20 cellular contexts compared by ENCODE assay signal in the genomic region with DNA sequence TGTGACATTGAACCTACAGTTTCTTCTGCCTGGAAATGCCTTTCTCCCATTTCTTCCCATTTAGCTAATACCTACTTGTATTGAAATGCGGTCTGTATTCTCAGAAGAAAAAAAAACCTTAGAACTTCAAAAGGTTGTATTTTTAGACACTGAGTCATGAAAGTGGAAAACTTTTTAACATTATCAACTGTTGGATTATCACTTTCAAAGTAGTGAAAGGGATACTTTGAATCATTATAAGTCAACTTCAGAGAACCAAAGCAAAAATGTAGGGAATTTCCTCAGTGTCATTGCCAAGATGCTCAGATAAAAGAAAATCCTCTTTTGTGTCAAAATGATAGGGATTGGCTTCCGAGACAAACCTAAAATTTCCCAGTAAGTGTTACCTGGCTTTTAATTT. TPM values are rescaled to one million over a fixed set of nuclear protein-coding genes. Genes with fewer than 3 reads are reported as not detected.
DNase-seq lines count a peak whose midpoint lies in the region; ATAC-seq, FAIRE-seq and TF ChIP-seq lines count a peak whose summit lies in the region.
"Had no signal": no experiment of that assay in that cellular context is flagged by ENCODE, and none has a peak within 500 bp of the region (broad histone marks: within the 10 kb centered on the region; RNA-seq: fewer than 3 reads in every experiment).

No MANE protein-coding gene starts in this region.

- H4K20me1 ChIP-seq in keratinocyte (ENCODE audit: control insufficient read depth, extremely low read depth, insufficient read depth, low read length) = no peaks in the 10 kb centered on the region

- no peak overlapping the region for H3K9ac ChIP-seq in keratinocyte (ENCODE audit: control insufficient read depth, extremely low read depth, insufficient read depth, low read length)

- TF ChIP-seq CTCF in A549 (IDR thresholded peaks at IDR 0.05) (no peak), keratinocyte (optimal IDR thresholded peaks at IDR 0.05 in 1 of 3, IDR thresholded peaks at IDR 0.05 in 1 of 3, conservative IDR thresholded peaks at IDR 0.05 in 1 of 3; ENCODE audit: extremely low read depth in 1 of 3, insufficient read depth in 2 of 3, low read length in 3 of 3) (no peak)

- H3K4me1 ChIP-seq in A549 = peaks cover 10% of the 10 kb centered on the region; the same call in 2 of the 3 replicates
- H3K4me1 ChIP-seq in keratinocyte (ENCODE audit: control insufficient read depth, extremely low read depth, insufficient read depth, low read length) = peaks cover 37% of the 10 kb centered on the region

- peaks cover 4% of the 10 kb centered on the region for H3K4me1 Mint-ChIP-seq in activated T-helper 17 cell treated with anti-CD3 and anti-CD28 coated beads, Interleukin-2, amount 50 U/mL, for 72 hours

- H3K4me3 ChIP-seq in A549 (no peak overlapping the region), keratinocyte (ENCODE audit: control insufficient read depth in 2 of 3, extremely low read depth in 1 of 3, insufficient read depth in 2 of 3, low read depth in 1 of 3, low read length in 3 of 3) (no peak overlapping the region)
- H3K4me3 ChIP-seq: K562 had no signal

- no peaks in the 10 kb centered on the region for H3K79me2 ChIP-seq in keratinocyte (ENCODE audit: control insufficient read depth, insufficient read depth, low read length)

- no peaks in the 10 kb centered on the region for H3K9me1 ChIP-seq in keratinocyte (ENCODE audit: control insufficient read depth, extremely low read depth, insufficient read depth, low read length)

- no peak for DNase-seq in A549 (ENCODE audit: low read depth in 1 of 2, low spot score in 1 of 2)
- peak; percentile 26 for DNase-seq in HCEC 1CT
- no peak for DNase-seq in keratinocyte (ENCODE audit: low read depth, low spot score)
- no peak for DNase-seq in NCI-H1436 treated with DMSO at 0.1 percent for 48 hours (lab: John Stamatoyannopoulos, UW)
- DNase-seq in activated CD4-positive, CD25-positive, alpha-beta regulatory T cell (lab: John Stamatoyannopoulos, UW) = no peak
- DNase-seq: activated naive CD8-positive, alpha-beta T cell treated with anti-CD3 and anti-CD28 coated beads, Interleukin-2, amount 10 ng/mL, durations not matched to agents 7 days and 5 days; CD4-positive, alpha-beta T cell; dermis blood vessel endothelial cell; DMS53; NCI-H1092; NCI-H2081; NCI-H524; retina had no signal

- TF ChIP-seq RAD21 in A549 (conservative IDR thresholded peaks at IDR 0.05 in 1 of 2, IDR thresholded peaks at IDR 0.05 in 1 of 2) = no peak

- FAIRE-seq in A549 (lab: Jason Lieb, UNC) = no peak
- no peak for FAIRE-seq in keratinocyte (lab: Jason Lieb, UNC)
- FAIRE-seq: K562 had no signal

- H3K9me3 Mint-ChIP-seq in activated T-helper 17 cell treated with anti-CD3 and anti-CD28 coated beads, Interleukin-2, amount 50 U/mL, for 72 hours = no peaks in the 10 kb centered on the region
- H3K9me3 Mint-ChIP-seq: activated naive CD8-positive, alpha-beta T cell treated with anti-CD3 and anti-CD28 coated beads, Interleukin-2, amount 10 ng/mL, durations not matched to agents 7 days and 5 days; CD4-positive, alpha-beta T cell; stimulated activated effector memory CD8-positive, alpha-beta T cell treated with anti-CD3 and anti-CD28 coated beads, Interleukin-12 subunit alpha, Interleukin-12 subunit beta, amount 100 ng/mL, for 72 hours had no signal

- peak overlapping the region in 1 of 2 experiments; percentile 57; a peak in 1 of 6 replicates for H3K27ac ChIP-seq in A549
- H3K27ac ChIP-seq in keratinocyte (ENCODE audit: control insufficient read depth, insufficient read depth, low read length) = peak overlapping the region; percentile 29
- H3K27ac ChIP-seq: HL-60 had no signal

- H3K36me3 Mint-ChIP-seq in activated T-helper 17 cell treated with anti-CD3 and anti-CD28 coated beads, Interleukin-2, amount 50 U/mL, for 72 hours (ENCODE audit: low read depth) = no peaks in the 10 kb centered on the region
- H3K36me3 Mint-ChIP-seq: stimulated activated effector memory CD8-positive, alpha-beta T cell treated with anti-CD3 and anti-CD28 coated beads, Interleukin-12 subunit alpha, Interleukin-12 subunit beta, amount 100 ng/mL, for 72 hours had no signal

- dilution Hi-C loops in keratinocyte (cut with MboI; ENCODE audit: extremely low pct_ligation_motif_present, low sequenced_read_pairs) = no loop called here

- no peak overlapping the region for H2AFZ ChIP-seq in keratinocyte (ENCODE audit: control insufficient read depth, low read length)

- peak overlapping the region; percentile 19 for H3K4me2 ChIP-seq in A549
- peak overlapping the region; percentile 20 for H3K4me2 ChIP-seq in keratinocyte (ENCODE audit: control insufficient read depth, extremely low read depth, insufficient read depth, low read depth, low read length)

- POLR2A ChIA-PET in A549 (lab: Yijun Ruan, JAX) = no interaction called here

- H3K4me3 Mint-ChIP-seq in activated T-helper 17 cell treated with anti-CD3 and anti-CD28 coated beads, Interleukin-2, amount 50 U/mL, for 72 hours = no peak overlapping the region
- H3K4me3 Mint-ChIP-seq: activated naive CD8-positive, alpha-beta T cell treated with anti-CD3 and anti-CD28 coated beads, Interleukin-2, amount 10 ng/mL, durations not matched to agents 7 days and 5 days; CD4-positive, alpha-beta T cell; stimulated activated effector memory CD8-positive, alpha-beta T cell treated with anti-CD3 and anti-CD28 coated beads, Interleukin-12 subunit alpha, Interleukin-12 subunit beta, amount 100 ng/mL, for 72 hours had no signal

- no peaks in the 10 kb centered on the region for H3K9me3 ChIP-seq in A549
- H3K9me3 ChIP-seq in keratinocyte (ENCODE audit: control insufficient read depth, low read depth, low read length) = no peaks in the 10 kb centered on the region

- 34% methylated on average over 2 of the region's 2 CpGs for WGBS in A549 (ENCODE audit: missing lambda C conversion rate)

- TF ChIP-seq EP300 in A549 (IDR thresholded peaks at IDR 0.05) = no peak

- CTCF ChIA-PET in A549 (lab: Yijun Ruan, JAX) = no interaction called here

- no peaks in the 10 kb centered on the region for H3K36me3 ChIP-seq in keratinocyte (ENCODE audit: control insufficient read depth in 2 of 2, extremely low read depth in 1 of 2, insufficient read depth in 2 of 2, low read length in 2 of 2)

- H3K27me3 ChIP-seq in keratinocyte (ENCODE audit: control insufficient read depth, extremely low read depth, insufficient read depth, low read length) = no peaks in the 10 kb centered on the region

- H3K27ac Mint-ChIP-seq in activated T-helper 17 cell treated with anti-CD3 and anti-CD28 coated beads, Interleukin-2, amount 50 U/mL, for 72 hours = no peak overlapping the region
- H3K27ac Mint-ChIP-seq: activated naive CD8-positive, alpha-beta T cell treated with anti-CD3 and anti-CD28 coated beads, Interleukin-2, amount 10 ng/mL, durations not matched to agents 7 days and 5 days; CD4-positive, alpha-beta T cell; stimulated activated effector memory CD8-positive, alpha-beta T cell treated with anti-CD3 and anti-CD28 coated beads, Interleukin-12 subunit alpha, Interleukin-12 subunit beta, amount 100 ng/mL, for 72 hours had no signal

- ATAC-seq in A549 = no peak
- ATAC-seq in activated T-helper 17 cell treated with anti-CD3 and anti-CD28 coated beads, Interleukin-2, amount 50 U/mL, for 72 hours (replicated peaks) = peak; percentile 50
- no peak for ATAC-seq in HG03432 (IDR thresholded peaks at IDR 0.05; ENCODE audit: unreplicated experiment)
- no peak for ATAC-seq in HG02973 (IDR thresholded peaks at IDR 0.05; ENCODE audit: unreplicated experiment)
- ATAC-seq: K562; stimulated activated effector memory CD8-positive, alpha-beta T cell treated with anti-CD3 and anti-CD28 coated beads, Interleukin-12 subunit alpha, Interleukin-12 subunit beta, amount 100 ng/mL, for 72 hours had no signal

- peaks cover 18% of the 10 kb centered on the region for H3K27me3 Mint-ChIP-seq in activated T-helper 17 cell treated with anti-CD3 and anti-CD28 coated beads, Interleukin-2, amount 50 U/mL, for 72 hours

- no peak for TF ChIP-seq POLR2A in A549 (IDR thresholded peaks at IDR 0.05; ENCODE audit: low read length)

RNA-seq across cellular contexts. Expression of a gene that starts 6.6 kb away (rescaled TPM):
- not detected in 2 replicates for polyA plus RNA-seq in A549 (2011; rRNA removed)
- not detected in 2 replicates for polyA plus RNA-seq in A549 (2012; cell fraction: cytosol; rRNA removed)
- not detected in 2 replicates for polyA plus RNA-seq in A549 (2012; cell fraction: nucleus; rRNA removed)
- not detected in 3 replicates for polyA plus RNA-seq in A549 (2017; fragmentation: RNase III; extraction: RNeasy Plus Mini Kit Qiagen cat#74134 plus additional on column Dnase treatment)
- not detected in 2 replicates for polyA minus RNA-seq in A549 (2011; rRNA and poly(A)+ RNA removed)
- total RNA-seq in activated T-helper 17 cell treated with anti-CD3 and anti-CD28 coated beads, Interleukin-2, amount 50 U/mL, for 72 hours = not detected
- polyA plus RNA-seq in keratinocyte = 0.11 TPM in 1 of 3 replicates, not detected in the others
- polyA plus RNA-seq in keratinocyte (2011; ENCODE audit: low read depth) = not detected
- not detected in 2 replicates for polyA plus RNA-seq in keratinocyte (2011; cell fraction: cytosol; rRNA removed)
- polyA plus RNA-seq in keratinocyte (2011; cell fraction: nucleus; rRNA removed) = not detected in 2 replicates
- not detected in 2 replicates for polyA plus RNA-seq in keratinocyte (2012; ENCODE audit: low replicate concordance)
- polyA minus RNA-seq in keratinocyte = 0.10 TPM in 1 of 3 replicates, not detected in the others
- not detected for polyA minus RNA-seq in keratinocyte (2011; cell fraction: cytosol; rRNA and poly(A)+ RNA removed)
- polyA minus RNA-seq in keratinocyte (2011; cell fraction: nucleus; rRNA and poly(A)+ RNA removed) = not detected in 2 replicates
- total RNA-seq: activated naive CD8-positive, alpha-beta T cell treated with anti-CD3 and anti-CD28 coated beads, Interleukin-2, amount 10 ng/mL, durations not matched to agents 7 days and 5 days; CD4-positive, alpha-beta T cell; dermis blood vessel endothelial cell; K562; mucosa of gallbladder had no signal
- polyA plus RNA-seq: K562 had no signal

RNA-seq across cellular contexts. Expression of a gene that starts 8.9 kb away (rescaled TPM):
- 0.32 and 0.36 TPM in 2 replicates for polyA plus RNA-seq in A549 (2011; rRNA removed)
- 0.04 TPM in 1 of 2 replicates, not detected in the other for polyA plus RNA-seq in A549 (2012; cell fraction: cytosol; rRNA removed)
- polyA plus RNA-seq in A549 (2012; cell fraction: nucleus; rRNA removed) = 0.10 TPM in 1 of 2 replicates, not detected in the other
- 0.23 to 0.38 TPM (median 0.34 TPM) in 3 replicates for polyA plus RNA-seq in A549 (2017; fragmentation: RNase III; extraction: RNeasy Plus Mini Kit Qiagen cat#74134 plus additional on column Dnase treatment)
- 0.29 TPM in 1 of 2 replicates, not detected in the other for polyA minus RNA-seq in A549 (2011; rRNA and poly(A)+ RNA removed)
- not detected for total RNA-seq in activated T-helper 17 cell treated with anti-CD3 and anti-CD28 coated beads, Interleukin-2, amount 50 U/mL, for 72 hours
- polyA plus RNA-seq in keratinocyte = 0.07 to 0.13 TPM (median 0.12 TPM) in 3 replicates
- 0.26 TPM for polyA plus RNA-seq in keratinocyte (2011; ENCODE audit: low read depth)
- polyA plus RNA-seq in keratinocyte (2011; cell fraction: cytosol; rRNA removed) = not detected in 2 replicates
- 0.37 and 0.39 TPM in 2 replicates for polyA plus RNA-seq in keratinocyte (2011; cell fraction: nucleus; rRNA removed)
- not detected in 2 replicates for polyA plus RNA-seq in keratinocyte (2012; ENCODE audit: low replicate concordance)
- polyA minus RNA-seq in keratinocyte = not detected in 3 replicates
- polyA minus RNA-seq in keratinocyte (2011; cell fraction: cytosol; rRNA and poly(A)+ RNA removed) = not detected
- not detected in 2 replicates for polyA minus RNA-seq in keratinocyte (2011; cell fraction: nucleus; rRNA and poly(A)+ RNA removed)
- total RNA-seq: CD4-positive, alpha-beta T cell; dermis blood vessel endothelial cell; K562; mucosa of gallbladder had no signal
- polyA plus RNA-seq: K562 had no signal

RNA-seq across cellular contexts. Expression of a gene that starts 19.4 kb away (rescaled TPM):
- polyA plus RNA-seq in A549 (2011; rRNA removed) (2.8 and 4.1 TPM in 2 replicates), A549 (2017; fragmentation: RNase III; extraction: RNeasy Plus Mini Kit Qiagen cat#74134 plus additional on column Dnase treatment) (9.0 to 12.2 TPM (median 12.0 TPM) in 3 replicates), keratinocyte (1.1 to 5.1 TPM (median 3.6 TPM) in 3 replicates)
- 5.7 and 6.3 TPM in 2 replicates for polyA plus RNA-seq in A549 (2012; cell fraction: cytosol; rRNA removed)
- polyA plus RNA-seq in A549 (2012; cell fraction: nucleus; rRNA removed) = 2.3 and 6.3 TPM in 2 replicates
- 2.3 and 4.7 TPM in 2 replicates for polyA minus RNA-seq in A549 (2011; rRNA and poly(A)+ RNA removed)
- total RNA-seq in activated T-helper 17 cell treated with anti-CD3 and anti-CD28 coated beads, Interleukin-2, amount 50 U/mL, for 72 hours = 1 to 10 TPM; 1.1 to 1.4 TPM
- polyA plus RNA-seq in keratinocyte (2011; ENCODE audit: low read depth) = 3.4 TPM
- 2.1 and 2.4 TPM in 2 replicates for polyA plus RNA-seq in keratinocyte (2011; cell fraction: cytosol; rRNA removed)
- polyA plus RNA-seq in keratinocyte (2011; cell fraction: nucleus; rRNA removed) = 2.4 and 3.3 TPM in 2 replicates
- polyA plus RNA-seq in keratinocyte (2012; ENCODE audit: low replicate concordance) = 1.9 and 3.8 TPM in 2 replicates
- polyA minus RNA-seq in keratinocyte = 2.4 to 3.6 TPM in 2 of 3 replicates, not detected in the other
- 1.7 TPM for polyA minus RNA-seq in keratinocyte (2011; cell fraction: cytosol; rRNA and poly(A)+ RNA removed)
- 1.1 and 3.7 TPM in 2 replicates for polyA minus RNA-seq in keratinocyte (2011; cell fraction: nucleus; rRNA and poly(A)+ RNA removed)
- total RNA-seq: K562 had no signal
- polyA plus RNA-seq: K562 had no signal
